8 cellular contexts compared by ENCODE assay signal in genomic region chr11:75525433-75526191, GRCh38.
DNase-seq lines count a peak whose midpoint lies in the region; ATAC-seq and TF ChIP-seq lines count a peak whose summit lies in the region.

A gene with protein sequence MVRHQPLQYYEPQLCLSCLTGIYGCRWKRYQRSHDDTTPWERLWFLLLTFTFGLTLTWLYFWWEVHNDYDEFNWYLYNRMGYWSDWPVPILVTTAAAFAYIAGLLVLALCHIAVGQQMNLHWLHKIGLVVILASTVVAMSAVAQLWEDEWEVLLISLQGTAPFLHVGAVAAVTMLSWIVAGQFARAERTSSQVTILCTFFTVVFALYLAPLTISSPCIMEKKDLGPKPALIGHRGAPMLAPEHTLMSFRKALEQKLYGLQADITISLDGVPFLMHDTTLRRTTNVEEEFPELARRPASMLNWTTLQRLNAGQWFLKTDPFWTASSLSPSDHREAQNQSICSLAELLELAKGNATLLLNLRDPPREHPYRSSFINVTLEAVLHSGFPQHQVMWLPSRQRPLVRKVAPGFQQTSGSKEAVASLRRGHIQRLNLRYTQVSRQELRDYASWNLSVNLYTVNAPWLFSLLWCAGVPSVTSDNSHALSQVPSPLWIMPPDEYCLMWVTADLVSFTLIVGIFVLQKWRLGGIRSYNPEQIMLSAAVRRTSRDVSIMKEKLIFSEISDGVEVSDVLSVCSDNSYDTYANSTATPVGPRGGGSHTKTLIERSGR (minus strand): TSS chr11:75525941. CDS start chr11:75477735, 48,206 bp downstream.

- H3K4me3 ChIP-seq in ACC112 (ENCODE audit: low read depth, low read length) (peak within 1 kb of the TSS; percentile 86), WI38 (ENCODE audit: low read depth, low read length) (peak within 1 kb of the TSS; percentile 67), cardiac fibroblast (replicated peaks in 1 of 2; ENCODE audit: low read depth in 2 of 2, low read length in 2 of 2) (peak within 1 kb of the TSS; percentile 72 to 82)

- no peaks in the 10 kb centered on the region for H3K79me2 ChIP-seq in ACC112 (ENCODE audit: control insufficient read depth, insufficient read depth, low read length, unreplicated experiment)

- DNase-seq in NCI-H2196 (lab: John Stamatoyannopoulos, UW; ENCODE audit: unreplicated experiment) (peak; percentile 88), cardiac fibroblast (ENCODE audit: low read depth in 2 of 2) (peak; percentile 66 to 84), islet precursor cell (peak; percentile 94)
- peak; percentile 75 to 85 (median 78) for DNase-seq in stimulated activated CD4-positive, alpha-beta T cell treated with anti-CD3 and anti-CD28 coated beads, Interleukin-12 subunit alpha, Interleukin-12 subunit beta, amount 100 ng/mL, for 48 hours (ENCODE audit: low read depth in 2 of 3, low spot score in 1 of 3)

- no peaks in the 10 kb centered on the region for H3K36me3 ChIP-seq in ACC112 (ENCODE audit: insufficient read depth, low read length)

- H2AFZ ChIP-seq in ACC112 (ENCODE audit: low read length, unreplicated experiment) = peak within 1 kb of the TSS; percentile 80

- H3K27me3 ChIP-seq in ACC112 (ENCODE audit: insufficient read depth, low read length) = peaks cover 5% of the 10 kb centered on the region; the same call in 1 of the 2 replicates

- TF ChIP-seq CTCF in WI38 (IDR thresholded peaks at IDR 0.05; ENCODE audit: low read depth, low read length) (no peak), cardiac fibroblast (IDR thresholded peaks at IDR 0.05; ENCODE audit: low read depth, low read length) (no peak)

- peaks cover 7% of the 10 kb centered on the region for H3K4me1 ChIP-seq in ACC112 (ENCODE audit: control insufficient read depth, insufficient read depth, low read length, unreplicated experiment)

- no peak within 1 kb of the TSS for H3K27ac ChIP-seq in ACC112 (ENCODE audit: low read depth, low read length)

- ATAC-seq in GM18861 (IDR thresholded peaks at IDR 0.05; ENCODE audit: unreplicated experiment) (peak; percentile 59), HG03108 (IDR thresholded peaks at IDR 0.05; ENCODE audit: unreplicated experiment) (peak; percentile 62)
